Comparison of ENCODE assay signal across 27 cellular contexts in the genomic region with DNA sequence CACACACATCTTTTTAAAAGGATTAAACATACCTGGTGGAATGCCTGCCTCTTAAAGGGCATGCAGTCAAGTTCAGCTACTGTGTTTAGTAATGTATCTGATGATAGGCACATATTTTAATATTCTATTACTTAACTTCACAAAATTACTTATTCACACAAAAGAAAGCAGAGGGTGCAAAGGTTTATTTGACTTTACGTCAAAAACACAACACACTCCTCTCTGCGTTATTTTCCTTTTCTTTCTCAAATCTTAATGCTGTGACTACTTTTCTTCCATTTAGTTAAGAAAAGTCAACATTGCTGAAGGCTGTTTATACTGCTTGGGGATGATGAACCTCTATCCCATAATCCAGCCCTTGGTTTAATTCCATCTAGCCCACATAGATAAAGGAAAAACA.
"Had no signal": no experiment of that assay in that cellular context is flagged by ENCODE, and none has a peak within 500 bp of the region (broad histone marks: within the 10 kb centered on the region; RNA-seq: fewer than 3 reads in every experiment).

No MANE protein-coding gene starts in this region.

- H3K36me3 Mint-ChIP-seq: mesothelial cell of epicardium had no signal

- DNase-seq: colonic mucosa; cortex of kidney; effector CD8-positive, alpha-beta T cell; effector memory CD8-positive, alpha-beta T cell; endodermal cell; erythroblast; esophagus squamous epithelium; foreskin fibroblast; foreskin melanocyte; gastrocnemius medialis; glutamatergic neuron; head of caudate nucleus; heart right ventricle; hypothalamus; left cardiac atrium; left lung; left ventricle myocardium superior; lower lobe of right lung; mesenchymal stem cell; mucosa of descending colon had no signal

- H3K27ac ChIP-seq: colonic mucosa, epithelial cell of prostate, esophagus squamous epithelium, gastrocnemius medialis, heart right ventricle, left lung, lower lobe of right lung had no signal

- H3K27me3 ChIP-seq: colonic mucosa, esophagus squamous epithelium, gastrocnemius medialis, heart right ventricle, left lung had no signal

- H3K4me3 ChIP-seq: colonic mucosa, esophagus squamous epithelium, gastrocnemius medialis, heart right ventricle, left lung, lower lobe of right lung, mucosa of descending colon had no signal

- H3K4me1 Mint-ChIP-seq: mesothelial cell of epicardium had no signal

- FAIRE-seq: endometrium, islet of Langerhans, keratinocyte had no signal

- H3K27me3 Mint-ChIP-seq: dendritic cell treated with granulocyte-macrophage colony-stimulating factor and Interleukin-4, amounts not matched to agents 40 ng/mL and 50 ng/mL, for 4 days; effector memory CD8-positive, alpha-beta T cell had no signal

- H3K27ac Mint-ChIP-seq: dendritic cell treated with granulocyte-macrophage colony-stimulating factor and Interleukin-4, amounts not matched to agents 40 ng/mL and 50 ng/mL, for 4 days; effector memory CD8-positive, alpha-beta T cell; endodermal cell; mesothelial cell of epicardium had no signal

- H3K4me1 ChIP-seq: colonic mucosa, gastrocnemius medialis, heart right ventricle, left lung, lower lobe of right lung had no signal

- H3K9me3 Mint-ChIP-seq: dendritic cell treated with granulocyte-macrophage colony-stimulating factor and Interleukin-4, amounts not matched to agents 40 ng/mL and 50 ng/mL, for 4 days; endodermal cell; mesothelial cell of epicardium had no signal

- ATAC-seq: effector memory CD8-positive, alpha-beta T cell; esophagus mucosa; gastrocnemius medialis; heart right ventricle; left cardiac atrium; left lung; left ventricle myocardium superior; lower lobe of right lung; mucosa of descending colon had no signal

- H3K9me3 ChIP-seq: colonic mucosa, esophagus squamous epithelium, gastrocnemius medialis, heart right ventricle, left lung, lower lobe of right lung, mucosa of descending colon had no signal

- H3K36me3 ChIP-seq: colonic mucosa, esophagus squamous epithelium, gastrocnemius medialis, heart right ventricle, left lung, lower lobe of right lung had no signal

- H3K4me3 Mint-ChIP-seq: dendritic cell treated with granulocyte-macrophage colony-stimulating factor and Interleukin-4, amounts not matched to agents 40 ng/mL and 50 ng/mL, for 4 days; effector memory CD8-positive, alpha-beta T cell; endodermal cell; mesothelial cell of epicardium had no signal
